ENCODE assay signal across 9 cellular contexts in the genomic region with DNA sequence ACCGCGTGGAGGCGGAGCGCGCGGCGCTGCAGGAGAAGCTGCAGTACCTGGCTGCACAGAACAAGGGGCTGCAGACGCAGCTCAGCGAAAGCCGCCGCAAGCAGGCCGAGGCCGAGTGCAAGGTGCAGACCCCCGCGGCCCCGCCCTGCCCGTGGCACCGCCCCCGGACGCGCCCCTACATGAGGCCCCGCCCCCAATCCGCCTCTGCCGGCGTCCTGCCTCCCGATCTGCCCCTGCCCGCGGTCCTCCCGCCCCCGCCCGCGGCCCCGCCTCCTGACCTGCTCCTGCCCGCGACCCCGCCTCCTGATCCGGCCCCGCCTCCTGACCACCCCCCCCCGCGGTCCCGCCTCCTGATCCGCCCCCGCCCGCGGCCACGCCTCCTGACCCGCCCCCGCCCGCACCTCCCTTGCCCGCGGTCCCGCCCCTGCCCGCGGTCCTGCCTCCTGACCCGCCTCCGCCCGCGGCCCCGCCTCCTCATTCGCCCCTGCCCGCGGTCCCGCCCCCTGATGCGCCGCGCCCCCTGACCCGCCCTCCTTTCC. TPM values are rescaled to one million over a fixed set of nuclear protein-coding genes. Genes with fewer than 3 reads are reported as not detected.
DNase-seq lines count a peak whose midpoint lies in the region; ATAC-seq, FAIRE-seq and TF ChIP-seq lines count a peak whose summit lies in the region.
"Had no signal": no experiment of that assay in that cellular context is flagged by ENCODE, and none has a peak within 500 bp of the region (broad histone marks: within the 10 kb centered on the region; RNA-seq: fewer than 3 reads in every experiment).

No MANE protein-coding gene starts in this region.

- H4K20me1 ChIP-seq in astrocyte (ENCODE audit: insufficient read depth, low read length), result peaks cover 18% of the 10 kb centered on the region

- no peak for ATAC-seq in GM19463 (IDR thresholded peaks at IDR 0.05; ENCODE audit: unreplicated experiment)

- H3K4me3 ChIP-seq in astrocyte (ENCODE audit: insufficient read depth, low read depth, low read length) (no peak overlapping the region), WERI-Rb-1 (ENCODE audit: low read depth, low read length) (no peak overlapping the region)

- H3K36me3 ChIP-seq in ES-I3 (ENCODE audit: insufficient read depth, low read length), result no peaks in the 10 kb centered on the region
- H3K36me3 ChIP-seq in astrocyte (ENCODE audit: insufficient read depth, low read length), result no peaks in the 10 kb centered on the region
- peaks cover 26% of the 10 kb centered on the region for H3K36me3 ChIP-seq in WERI-Rb-1

- H3K27me3 Mint-ChIP-seq in T-helper 2 cell treated with Interferon-gamma antibody and Interleukin-4, amounts not matched to agents 5 μg/mL and 100 μg/mL, for 36 hours (ENCODE audit: low read depth), result peaks cover 39% of the 10 kb centered on the region
- peaks cover 23% of the 10 kb centered on the region for H3K27me3 Mint-ChIP-seq in astrocyte (ENCODE audit: low read depth, unreplicated experiment)
- peaks cover 0 to 11% (median 11%) of the 10 kb centered on the region in 3 donors for H3K27me3 Mint-ChIP-seq in immature natural killer cell (ENCODE audit: low read depth in 3 of 3)

- no peak overlapping the region for H3K27ac Mint-ChIP-seq in T-helper 2 cell treated with Interferon-gamma antibody and Interleukin-4, amounts not matched to agents 5 μg/mL and 100 μg/mL, for 36 hours
- H3K27ac Mint-ChIP-seq in astrocyte (ENCODE audit: unreplicated experiment) (no peak overlapping the region), immature natural killer cell (no peak overlapping the region)

- H3K9me3 Mint-ChIP-seq in T-helper 2 cell treated with Interferon-gamma antibody and Interleukin-4, amounts not matched to agents 5 μg/mL and 100 μg/mL, for 36 hours, result no peaks in the 10 kb centered on the region
- no peaks in the 10 kb centered on the region for H3K9me3 Mint-ChIP-seq in astrocyte (ENCODE audit: unreplicated experiment)
- no peaks in the 10 kb centered on the region for H3K9me3 Mint-ChIP-seq in immature natural killer cell

- no peak for FAIRE-seq in astrocyte (lab: Jason Lieb, UNC)

- H3K27ac ChIP-seq in astrocyte (ENCODE audit: low read depth, low read length) (no peak overlapping the region), WERI-Rb-1 (no peak overlapping the region)

- H2AFZ ChIP-seq in astrocyte (ENCODE audit: low read depth, low read length), result peak overlapping the region; percentile 26

- H3K36me3 Mint-ChIP-seq in T-helper 2 cell treated with Interferon-gamma antibody and Interleukin-4, amounts not matched to agents 5 μg/mL and 100 μg/mL, for 36 hours (ENCODE audit: low read depth), result no peaks in the 10 kb centered on the region
- H3K36me3 Mint-ChIP-seq in astrocyte (ENCODE audit: low read depth, unreplicated experiment) (peaks cover 2% of the 10 kb centered on the region), immature natural killer cell (no peaks in the 10 kb centered on the region)

- H3K9me3 ChIP-seq in ES-I3 (ENCODE audit: control insufficient read depth, insufficient read depth, low read length) (no peaks in the 10 kb centered on the region), astrocyte (ENCODE audit: insufficient read depth, low read depth, low read length) (no peaks in the 10 kb centered on the region), WERI-Rb-1 (ENCODE audit: severe bottlenecking) (no peaks in the 10 kb centered on the region)

- peaks cover 6% of the 10 kb centered on the region for H3K4me1 Mint-ChIP-seq in T-helper 2 cell treated with Interferon-gamma antibody and Interleukin-4, amounts not matched to agents 5 μg/mL and 100 μg/mL, for 36 hours (ENCODE audit: low read depth)
- H3K4me1 Mint-ChIP-seq in astrocyte (ENCODE audit: low read depth, unreplicated experiment), result peaks cover 2% of the 10 kb centered on the region
- H3K4me1 Mint-ChIP-seq in immature natural killer cell, result peaks cover 0 to 9% of the 10 kb centered on the region in 2 donors

- H3K4me1 ChIP-seq in ES-I3 (ENCODE audit: insufficient read depth, low read length) (peaks cover 18% of the 10 kb centered on the region), astrocyte (ENCODE audit: insufficient read depth, low read length) (no peaks in the 10 kb centered on the region)

- H3K9ac ChIP-seq in ES-I3 (ENCODE audit: low read depth, low read length) (peak overlapping the region; percentile 46; the same call in 1 of the 2 replicates), astrocyte (ENCODE audit: low read length) (no peak overlapping the region)

- no peaks in the 10 kb centered on the region for H3K79me2 ChIP-seq in astrocyte (ENCODE audit: insufficient read depth, low read length)

- no peak overlapping the region for H3K4me3 Mint-ChIP-seq in T-helper 2 cell treated with Interferon-gamma antibody and Interleukin-4, amounts not matched to agents 5 μg/mL and 100 μg/mL, for 36 hours
- no peak overlapping the region for H3K4me3 Mint-ChIP-seq in astrocyte (ENCODE audit: unreplicated experiment)
- H3K4me3 Mint-ChIP-seq in immature natural killer cell, result peak overlapping the region in 4 of 5 donors; percentile 18 to 72 (median 46)

- peak overlapping the region; percentile 64 for H3K4me2 ChIP-seq in astrocyte (ENCODE audit: low read length)

- H3K27me3 ChIP-seq in astrocyte (ENCODE audit: insufficient read depth, low read length) (peaks cover 10% of the 10 kb centered on the region), WERI-Rb-1 (ENCODE audit: insufficient read depth, low read depth, severe bottlenecking) (no peaks in the 10 kb centered on the region)

- peak; percentile 59 for DNase-seq in T-helper 2 cell treated with Interferon-gamma antibody and Interleukin-4, amounts not matched to agents 5 μg/mL and 100 μg/mL, for 36 hours (ENCODE audit: low spot score)
- DNase-seq in astrocyte (ENCODE audit: low read depth) (no peak), immature natural killer cell (peak; percentile 57 to 63 (median 58)), WERI-Rb-1 (no peak), DMS79 (lab: John Stamatoyannopoulos, UW) (no peak)
- DNase-seq in stimulated activated CD4-positive, alpha-beta T cell treated with anti-CD3 and anti-CD28 coated beads, TNF-alpha, amount 100 ng/mL, for 1 hour (ENCODE audit: low read depth in 3 of 3, low spot score in 1 of 3), result peak; percentile 38 to 56 (median 46)

- TF ChIP-seq CTCF in astrocyte (IDR thresholded peaks at IDR 0.05; ENCODE audit: insufficient read depth, low read depth, low read length), result no peak
- TF ChIP-seq CTCF in WERI-Rb-1 (IDR thresholded peaks at IDR 0.05; ENCODE audit: low read depth, low read length), result no peak

RNA-seq across cellular contexts. Expression of gene PRR36, which starts 11.7 kb away (rescaled TPM):
- 0.55 and 1.3 TPM in 2 replicates for total RNA-seq in astrocyte
- not detected for polyA plus RNA-seq in immature natural killer cell
- total RNA-seq: liver had no signal

RNA-seq across cellular contexts. Expression of gene LRRC8E, which starts 25.8 kb away (rescaled TPM):
- total RNA-seq in astrocyte, result 6.5 and 6.6 TPM in 2 replicates
- polyA plus RNA-seq in immature natural killer cell, result not detected

RNA-seq across cellular contexts. Expression of gene EVI5L, which starts 32.5 kb away (rescaled TPM):
- total RNA-seq in astrocyte, result 22.1 and 25.7 TPM in 2 replicates
- polyA plus RNA-seq in immature natural killer cell, result 1 to 10 TPM; 1.6 to 5.1 (median 2.7) TPM

RNA-seq across cellular contexts. Expression of gene MAP2K7, which starts 41.2 kb away (rescaled TPM):
- 20.9 and 22.9 TPM in 2 replicates for total RNA-seq in astrocyte
- 1 to 10 TPM; 2.0 to 4.4 (median 2.7) TPM for polyA plus RNA-seq in immature natural killer cell

RNA-seq across cellular contexts. Expression of gene TGFBR3L, which starts 52.1 kb away (rescaled TPM):
- total RNA-seq in astrocyte, result 2.8 and 4.6 TPM in 2 replicates
- polyA plus RNA-seq in immature natural killer cell, result under 1 TPM in 1 of 3 donors, not detected in 2; 0.86 TPM

Comparison
In these comparisons a context has a peak if more than half of its experiments do, and no peak if none do; other contexts are left out.
1. DNase-seq: peak in T-helper 2 cell treated with Interferon-gamma antibody and Interleukin-4, amounts not matched to agents 5 μg/mL and 100 μg/mL, for 36 hours (single experiment), immature natural killer cell (3 of 3) and stimulated activated CD4-positive, alpha-beta T cell treated with anti-CD3 and anti-CD28 coated beads, TNF-alpha, amount 100 ng/mL, for 1 hour (3 of 3); none in astrocyte (single experiment), WERI-Rb-1 (single experiment) and DMS79 (single experiment).
2. H3K4me3 Mint-ChIP-seq: peak in immature natural killer cell (4 of 5); none in T-helper 2 cell treated with Interferon-gamma antibody and Interleukin-4, amounts not matched to agents 5 μg/mL and 100 μg/mL, for 36 hours (single experiment) and astrocyte (single experiment).